8 cellular contexts compared by ENCODE assay signal in the genomic region with DNA sequence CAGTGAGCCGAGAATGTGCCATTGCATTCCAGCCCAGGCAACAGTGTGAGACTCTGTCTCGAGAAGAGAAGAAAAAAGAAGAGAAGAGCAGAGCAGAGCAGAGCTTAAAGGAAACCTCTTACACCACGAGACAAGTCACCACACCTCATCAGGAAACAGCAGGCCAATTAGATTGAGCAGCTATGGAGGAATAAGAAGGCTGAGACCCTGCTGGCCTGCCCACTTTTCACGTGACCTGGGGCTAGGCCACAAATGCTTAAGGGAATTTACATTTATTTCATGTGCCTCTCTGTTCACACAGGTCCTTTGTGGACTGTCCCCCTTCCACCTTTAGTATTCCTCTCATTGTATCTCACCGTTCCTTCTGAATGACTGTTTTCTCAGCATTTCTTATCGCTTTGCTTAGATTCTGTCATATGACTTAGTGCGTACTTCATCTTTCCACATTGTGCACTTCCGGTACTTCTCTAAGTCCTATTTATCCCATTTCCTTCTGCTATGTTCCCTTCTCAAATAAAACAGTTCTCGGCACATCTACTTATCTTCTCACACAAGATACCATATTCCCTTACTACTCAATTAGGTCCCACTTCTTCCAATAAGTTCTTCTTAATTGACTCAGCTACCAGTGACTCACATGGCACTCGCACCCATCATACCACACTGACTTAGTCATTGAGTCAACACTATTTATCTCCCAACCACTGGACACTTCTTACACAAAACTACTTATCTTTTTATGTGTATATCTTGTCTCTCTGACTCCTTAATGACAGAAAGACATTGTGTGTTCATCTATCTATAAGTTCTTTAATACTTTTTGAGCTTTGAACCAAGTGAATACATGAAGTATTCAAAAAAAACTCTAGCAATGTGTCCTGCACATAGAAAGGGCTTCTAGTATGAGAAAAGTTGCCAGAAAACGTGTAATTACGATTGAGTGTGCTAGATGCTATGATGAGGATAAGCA. TPM values are rescaled to one million over a fixed set of nuclear protein-coding genes. Genes with fewer than 3 reads are reported as not detected.
DNase-seq lines count a peak whose midpoint lies in the region; ATAC-seq and TF ChIP-seq lines count a peak whose summit lies in the region.

No MANE protein-coding gene starts in this region.

- no peaks in the 10 kb centered on the region for H3K27me3 ChIP-seq in RWPE2 (ENCODE audit: insufficient read depth, poor library complexity, severe bottlenecking)

- H3K4me3 ChIP-seq in RWPE2 (ENCODE audit: severe bottlenecking), result no peak overlapping the region
- H3K4me3 ChIP-seq in coronary artery, result no peak overlapping the region

- peak; percentile 70 for DNase-seq in GM04504 (ENCODE audit: low read depth)
- DNase-seq in RWPE2 (ENCODE audit: low spot score), result no peak
- DNase-seq in coronary artery (ENCODE audit: low spot score), result no peak
- DNase-seq in pulmonary artery endothelial cell (ENCODE audit: low read depth, low spot score), result peak; percentile 64
- DNase-seq in cerebellar nuclear complex (lab: John Stamatoyannopoulos, UW), result no peak
- no peak for DNase-seq in UCSD-AML1 (lab: John Stamatoyannopoulos, UW; ENCODE audit: unreplicated experiment)
- DNase-seq in cardiac septum (ENCODE audit: low spot score), result no peak

- intact Hi-C loops in cardiac septum (cut with DNase I), result no loop called here

- TF ChIP-seq CTCF in RWPE2 (IDR thresholded peaks at IDR 0.05; ENCODE audit: poor library complexity, severe bottlenecking), result no peak
- TF ChIP-seq CTCF in coronary artery (IDR thresholded peaks at IDR 0.05), result no peak

- H3K36me3 ChIP-seq in RWPE2 (ENCODE audit: low read depth), result peaks cover 53% of the 10 kb centered on the region

- H3K27ac ChIP-seq in RWPE2 (ENCODE audit: poor library complexity, severe bottlenecking) (peak overlapping the region; percentile 98), coronary artery (peak overlapping the region; percentile 48 to 57)

- peaks cover 25% of the 10 kb centered on the region for H3K4me1 ChIP-seq in RWPE2 (ENCODE audit: insufficient read depth, poor library complexity, severe bottlenecking)

- H3K9me3 ChIP-seq in RWPE2 (ENCODE audit: severe bottlenecking), result no peaks in the 10 kb centered on the region

- ATAC-seq in RWPE2 (ENCODE audit: low read depth) (peak; percentile 97), HG03354 (IDR thresholded peaks at IDR 0.05; ENCODE audit: poor library complexity, severe bottlenecking, unreplicated experiment) (no peak)

RNA-seq across cellular contexts. Expression of a gene that starts 11.0 kb away (rescaled TPM):
- total RNA-seq in pulmonary artery endothelial cell, result 86.1 and 89.2 TPM in 2 replicates
- 17.9 TPM for total RNA-seq in cardiac septum

RNA-seq across cellular contexts. Expression of a gene that starts 54.1 kb away (rescaled TPM):
- total RNA-seq in pulmonary artery endothelial cell (41.0 and 41.1 TPM in 2 replicates), cardiac septum (26.7 TPM)

Comparison
In these comparisons a context has a peak if more than half of its experiments do, and no peak if none do; other contexts are left out.
1. DNase-seq: peak in GM04504 (single experiment) and pulmonary artery endothelial cell (single experiment); none in RWPE2 (single experiment), coronary artery (single experiment), cerebellar nuclear complex (0 of 2), UCSD-AML1 (single experiment) and cardiac septum (single experiment).